9 cellular contexts compared by ENCODE assay signal in genomic region chr21:33071878-33072306, GRCh38. TPM values are rescaled to one million over a fixed set of nuclear protein-coding genes. Genes with fewer than 3 reads are reported as not detected.
DNase-seq lines count a peak whose midpoint lies in the region; ATAC-seq lines count a peak whose summit lies in the region.
"Had no signal": no experiment of that assay in that cellular context is flagged by ENCODE, and none has a peak within 500 bp of the region (broad histone marks: within the 10 kb centered on the region; RNA-seq: fewer than 3 reads in every experiment).

No MANE protein-coding gene starts in this region.

- H3K36me3 Mint-ChIP-seq in activated CD4-positive, alpha-beta T cell treated with anti-CD3 and anti-CD28 coated beads, Interleukin-2, amount 10 ng/mL, durations not matched to agents 24 days and 14 days (ENCODE audit: low read depth) = no peaks in the 10 kb centered on the region
- H3K36me3 Mint-ChIP-seq in activated T-helper 1 cell treated with anti-CD3 and anti-CD28 coated beads, Interleukin-12 subunit alpha, Interleukin-12 subunit beta, Interleukin-2, Interleukin-4 antibody, amounts not matched to agents 30 ng/mL and 10 ng/mL and 1 ng/mL, durations not matched to agents 14 hours and 24 hours and 36 hours (ENCODE audit: low read depth) = no peaks in the 10 kb centered on the region
- no peaks in the 10 kb centered on the region for H3K36me3 Mint-ChIP-seq in immature natural killer cell

- peak; percentile 64 for DNase-seq in activated CD4-positive, alpha-beta T cell treated with anti-CD3 and anti-CD28 coated beads, Interleukin-2, amount 10 ng/mL, durations not matched to agents 24 days and 14 days
- no peak for DNase-seq in activated CD4-positive, alpha-beta T cell treated with anti-CD3 and anti-CD28 coated beads, Interleukin-2, amount 50 U/mL, for 4 hours
- DNase-seq in activated T-helper 1 cell treated with anti-CD3 and anti-CD28 coated beads, Interleukin-12 subunit alpha, Interleukin-12 subunit beta, Interleukin-2, Interleukin-4 antibody, amounts not matched to agents 30 ng/mL and 10 ng/mL and 1 ng/mL, durations not matched to agents 14 hours and 24 hours and 36 hours (ENCODE audit: low spot score) = no peak
- DNase-seq in immature natural killer cell (no peak), mucosa of gallbladder (ENCODE audit: low spot score) (no peak)

- peaks cover 9% of the 10 kb centered on the region for H3K4me1 Mint-ChIP-seq in activated CD4-positive, alpha-beta T cell treated with anti-CD3 and anti-CD28 coated beads, Interleukin-2, amount 10 ng/mL, durations not matched to agents 24 days and 14 days
- H3K4me1 Mint-ChIP-seq in activated T-helper 1 cell treated with anti-CD3 and anti-CD28 coated beads, Interleukin-12 subunit alpha, Interleukin-12 subunit beta, Interleukin-2, Interleukin-4 antibody, amounts not matched to agents 30 ng/mL and 10 ng/mL and 1 ng/mL, durations not matched to agents 14 hours and 24 hours and 36 hours (ENCODE audit: low read depth) = peaks cover 11% of the 10 kb centered on the region
- peaks cover 22 to 29% of the 10 kb centered on the region in 2 donors for H3K4me1 Mint-ChIP-seq in immature natural killer cell

- H3K9me3 Mint-ChIP-seq in activated CD4-positive, alpha-beta T cell treated with anti-CD3 and anti-CD28 coated beads, Interleukin-2, amount 10 ng/mL, durations not matched to agents 24 days and 14 days = peaks cover 7% of the 10 kb centered on the region
- H3K9me3 Mint-ChIP-seq in activated T-helper 1 cell treated with anti-CD3 and anti-CD28 coated beads, Interleukin-12 subunit alpha, Interleukin-12 subunit beta, Interleukin-2, Interleukin-4 antibody, amounts not matched to agents 30 ng/mL and 10 ng/mL and 1 ng/mL, durations not matched to agents 14 hours and 24 hours and 36 hours = no peaks in the 10 kb centered on the region
- H3K9me3 Mint-ChIP-seq in immature natural killer cell = peaks cover 0 to 4% (median 0%) of the 10 kb centered on the region in 6 donors

- intact Hi-C loops in activated CD4-positive, alpha-beta T cell treated with anti-CD3 and anti-CD28 coated beads, Interleukin-2, amount 10 ng/mL, durations not matched to agents 24 days and 14 days (cut with micrococcal nuclease) = loop anchor here (2.0 kb wide), 1 partner anchor 43 kb away; no protein-coding TSS in a partner anchor
- intact Hi-C loops in activated T-helper 1 cell treated with anti-CD3 and anti-CD28 coated beads, Interleukin-12 subunit alpha, Interleukin-12 subunit beta, Interleukin-2, Interleukin-4 antibody, amounts not matched to agents 30 ng/mL and 10 ng/mL and 1 ng/mL, durations not matched to agents 14 hours and 24 hours and 36 hours (cut with micrococcal nuclease) = loop anchor here (2.0 kb wide), 1 partner anchor 43 kb away; no protein-coding TSS in a partner anchor

- peak overlapping the region; percentile 76 for H3K4me3 Mint-ChIP-seq in activated CD4-positive, alpha-beta T cell treated with anti-CD3 and anti-CD28 coated beads, Interleukin-2, amount 10 ng/mL, durations not matched to agents 24 days and 14 days
- H3K4me3 Mint-ChIP-seq in activated T-helper 1 cell treated with anti-CD3 and anti-CD28 coated beads, Interleukin-12 subunit alpha, Interleukin-12 subunit beta, Interleukin-2, Interleukin-4 antibody, amounts not matched to agents 30 ng/mL and 10 ng/mL and 1 ng/mL, durations not matched to agents 14 hours and 24 hours and 36 hours = peak overlapping the region; percentile 67
- peak overlapping the region; percentile 66 to 80 (median 70) for H3K4me3 Mint-ChIP-seq in immature natural killer cell

- H3K27ac ChIP-seq in temporal lobe (ENCODE audit: low read depth, low read length) = peak overlapping the region; percentile 80
- H3K27ac ChIP-seq: SK-N-MC had no signal

- no peak overlapping the region for H3K27ac Mint-ChIP-seq in activated CD4-positive, alpha-beta T cell treated with anti-CD3 and anti-CD28 coated beads, Interleukin-2, amount 10 ng/mL, durations not matched to agents 24 days and 14 days
- H3K27ac Mint-ChIP-seq in activated T-helper 1 cell treated with anti-CD3 and anti-CD28 coated beads, Interleukin-12 subunit alpha, Interleukin-12 subunit beta, Interleukin-2, Interleukin-4 antibody, amounts not matched to agents 30 ng/mL and 10 ng/mL and 1 ng/mL, durations not matched to agents 14 hours and 24 hours and 36 hours = no peak overlapping the region
- H3K27ac Mint-ChIP-seq in immature natural killer cell = peak overlapping the region in 1 of 6 donors; percentile 5

- H3K27me3 Mint-ChIP-seq in activated CD4-positive, alpha-beta T cell treated with anti-CD3 and anti-CD28 coated beads, Interleukin-2, amount 10 ng/mL, durations not matched to agents 24 days and 14 days = peaks cover 78% of the 10 kb centered on the region
- peaks cover 64% of the 10 kb centered on the region for H3K27me3 Mint-ChIP-seq in activated T-helper 1 cell treated with anti-CD3 and anti-CD28 coated beads, Interleukin-12 subunit alpha, Interleukin-12 subunit beta, Interleukin-2, Interleukin-4 antibody, amounts not matched to agents 30 ng/mL and 10 ng/mL and 1 ng/mL, durations not matched to agents 14 hours and 24 hours and 36 hours (ENCODE audit: insufficient read depth)
- peaks cover 20 to 44% (median 34%) of the 10 kb centered on the region in 3 donors for H3K27me3 Mint-ChIP-seq in immature natural killer cell (ENCODE audit: low read depth in 3 of 3)

- no peak for ATAC-seq in HG02678 (IDR thresholded peaks at IDR 0.05; ENCODE audit: unreplicated experiment)
- ATAC-seq in HG02870 (IDR thresholded peaks at IDR 0.05; ENCODE audit: unreplicated experiment) = no peak

RNA-seq across cellular contexts. Expression of gene OLIG1, which starts 2.0 kb away (rescaled TPM):
- total RNA-seq in activated CD4-positive, alpha-beta T cell treated with anti-CD3 and anti-CD28 coated beads, Interleukin-2, amount 10 ng/mL, durations not matched to agents 24 days and 14 days = not detected in 2 replicates
- not detected in 2 replicates for total RNA-seq in activated T-helper 1 cell treated with anti-CD3 and anti-CD28 coated beads, Interleukin-12 subunit alpha, Interleukin-12 subunit beta, Interleukin-2, Interleukin-4 antibody, amounts not matched to agents 30 ng/mL and 10 ng/mL and 1 ng/mL, durations not matched to agents 14 hours and 24 hours and 36 hours
- not detected for polyA plus RNA-seq in immature natural killer cell
- 19.4 TPM for total RNA-seq in temporal lobe
- total RNA-seq in mucosa of gallbladder = not detected

RNA-seq across cellular contexts. Expression of gene OLIG2, which starts 46.2 kb away (rescaled TPM):
- total RNA-seq in activated CD4-positive, alpha-beta T cell treated with anti-CD3 and anti-CD28 coated beads, Interleukin-2, amount 10 ng/mL, durations not matched to agents 24 days and 14 days = not detected in 2 replicates
- not detected in 2 replicates for total RNA-seq in activated T-helper 1 cell treated with anti-CD3 and anti-CD28 coated beads, Interleukin-12 subunit alpha, Interleukin-12 subunit beta, Interleukin-2, Interleukin-4 antibody, amounts not matched to agents 30 ng/mL and 10 ng/mL and 1 ng/mL, durations not matched to agents 14 hours and 24 hours and 36 hours
- not detected for polyA plus RNA-seq in immature natural killer cell
- total RNA-seq in temporal lobe = 15.2 TPM
- not detected for total RNA-seq in mucosa of gallbladder

Comparison
In these comparisons a context has a peak if more than half of its experiments do, and no peak if none do; other contexts are left out.
1. RNA of gene OLIG1, which starts 2.0 kb away (total RNA-seq): 19.4 TPM in temporal lobe (single experiment); not detected in activated CD4-positive, alpha-beta T cell treated with anti-CD3 and anti-CD28 coated beads, Interleukin-2, amount 10 ng/mL, durations not matched to agents 24 days and 14 days, not detected in activated T-helper 1 cell treated with anti-CD3 and anti-CD28 coated beads, Interleukin-12 subunit alpha, Interleukin-12 subunit beta, Interleukin-2, Interleukin-4 antibody, amounts not matched to agents 30 ng/mL and 10 ng/mL and 1 ng/mL, durations not matched to agents 14 hours and 24 hours and 36 hours and not detected in mucosa of gallbladder (single experiment); every median in the first group is over 10 times any median in the second.
2. RNA of gene OLIG2, which starts 46.2 kb away (total RNA-seq): 15.2 TPM in temporal lobe (single experiment); not detected in activated CD4-positive, alpha-beta T cell treated with anti-CD3 and anti-CD28 coated beads, Interleukin-2, amount 10 ng/mL, durations not matched to agents 24 days and 14 days, not detected in activated T-helper 1 cell treated with anti-CD3 and anti-CD28 coated beads, Interleukin-12 subunit alpha, Interleukin-12 subunit beta, Interleukin-2, Interleukin-4 antibody, amounts not matched to agents 30 ng/mL and 10 ng/mL and 1 ng/mL, durations not matched to agents 14 hours and 24 hours and 36 hours and not detected in mucosa of gallbladder (single experiment); every median in the first group is over 10 times any median in the second.
3. Peak in every context shown above with its lines, with median percentiles within 50 percentile points of each other: H3K4me3 Mint-ChIP-seq.